In genomic region chr16:53757971-53758609, GRCh38 we compare ENCODE assay signal across 28 cellular contexts. TPM values are rescaled to one million over a fixed set of nuclear protein-coding genes. Genes with fewer than 3 reads are reported as not detected.
DNase-seq lines count a peak whose midpoint lies in the region; ATAC-seq and TF ChIP-seq lines count a peak whose summit lies in the region.
"Had no signal": no experiment of that assay in that cellular context is flagged by ENCODE, and none has a peak within 500 bp of the region (broad histone marks: within the 10 kb centered on the region; RNA-seq: fewer than 3 reads in every experiment).

No MANE protein-coding gene starts in this region.

- DNase-seq in NCI-H146 (lab: John Stamatoyannopoulos, UW) (peak; percentile 20), NCI-H146 treated with DMSO at 0.1 percent for 48 hours (lab: John Stamatoyannopoulos, UW; ENCODE audit: unreplicated experiment) (no peak), NCI-H69 (lab: John Stamatoyannopoulos, UW) (peak; percentile 67), glutamatergic neuron (no peak), progenitor cell of endocrine pancreas (ENCODE audit: low spot score, unreplicated experiment) (no peak), SHP77 (lab: John Stamatoyannopoulos, UW) (no peak), OCI-M2 (lab: John Stamatoyannopoulos, UW; ENCODE audit: unreplicated experiment) (no peak)
- DNase-seq: activated CD4-positive, alpha-beta T cell treated with anti-CD3 and anti-CD28 coated beads for 48 hours; activated CD8-positive, alpha-beta memory T cell treated with anti-CD3 and anti-CD28 coated beads for 24 hours; activated T-cell treated with anti-CD3 and anti-CD28 coated beads for 4 hours; CD4-positive, CD25-positive, alpha-beta regulatory T cell; DND-41; GF-D8; kidney glomerular epithelial cell; mucosa of descending colon; natural killer cell; NCI-H2081 treated with DMSO at 0.1 percent for 48 hours; NCI-H446; Peyer's patch; SHP77 treated with DMSO at 0.1 percent for 48 hours; small intestine; stimulated activated naive CD4-positive, alpha-beta T cell; upper lobe of left lung had no signal

- H3K27me3 Mint-ChIP-seq in glutamatergic neuron (ENCODE audit: unreplicated experiment) (no peaks in the 10 kb centered on the region), progenitor cell of endocrine pancreas (no peaks in the 10 kb centered on the region)
- H3K27me3 Mint-ChIP-seq: activated naive CD4-positive, alpha-beta T cell treated with anti-CD3 and anti-CD28 coated beads, Interleukin-2, amount 50 U/mL, for 24 hours; CD4-positive, CD25-positive, alpha-beta regulatory T cell; IgD-negative memory B cell had no signal

- TF ChIP-seq POLR2A in GM18505 (IDR thresholded peaks at IDR 0.05; ENCODE audit: borderline replicate concordance, extremely low read depth, insufficient read depth, insufficient read length), result no peak

- H3K27ac Mint-ChIP-seq in glutamatergic neuron (ENCODE audit: unreplicated experiment) (peak overlapping the region; percentile 39), progenitor cell of endocrine pancreas (peak overlapping the region; percentile 85)
- H3K27ac Mint-ChIP-seq: activated naive CD4-positive, alpha-beta T cell treated with anti-CD3 and anti-CD28 coated beads, Interleukin-2, amount 50 U/mL, for 24 hours; activated T-helper 2 cell treated with anti-CD3 and anti-CD28 coated beads, Interferon-gamma antibody, Interleukin-2, Interleukin-4, amounts not matched to agents 10 μg/mL and 5 μg/mL and 100 μg/mL, durations not matched to agents 14 hours and 24 hours and 36 hours; natural killer cell had no signal

- H3K4me3 Mint-ChIP-seq in glutamatergic neuron (ENCODE audit: unreplicated experiment) (no peak overlapping the region), progenitor cell of endocrine pancreas (ENCODE audit: low read depth) (no peak overlapping the region)
- H3K4me3 Mint-ChIP-seq: activated naive CD4-positive, alpha-beta T cell treated with anti-CD3 and anti-CD28 coated beads, Interleukin-2, amount 50 U/mL, for 24 hours; CD4-positive, CD25-positive, alpha-beta regulatory T cell; natural killer cell had no signal

- peaks cover 16% of the 10 kb centered on the region for H3K4me1 Mint-ChIP-seq in glutamatergic neuron (ENCODE audit: low read depth, unreplicated experiment)
- peaks cover 56% of the 10 kb centered on the region for H3K4me1 Mint-ChIP-seq in progenitor cell of endocrine pancreas (ENCODE audit: low read depth)

- TF ChIP-seq CTCF in glutamatergic neuron (IDR thresholded peaks at IDR 0.05; ENCODE audit: partially characterized antibody, unreplicated experiment) (no peak), progenitor cell of endocrine pancreas (IDR thresholded peaks at IDR 0.05; ENCODE audit: unreplicated experiment) (no peak)

- ATAC-seq in GM18505 (IDR thresholded peaks at IDR 0.05; ENCODE audit: unreplicated experiment), result no peak
- ATAC-seq: HCT116, mucosa of descending colon had no signal

- H3K9me3 Mint-ChIP-seq in glutamatergic neuron (ENCODE audit: unreplicated experiment), result peaks cover 2% of the 10 kb centered on the region
- H3K9me3 Mint-ChIP-seq in progenitor cell of endocrine pancreas (ENCODE audit: low read depth), result no peaks in the 10 kb centered on the region
- H3K9me3 Mint-ChIP-seq: activated naive CD4-positive, alpha-beta T cell treated with anti-CD3 and anti-CD28 coated beads, Interleukin-2, amount 50 U/mL, for 24 hours; activated T-helper 2 cell treated with anti-CD3 and anti-CD28 coated beads, Interferon-gamma antibody, Interleukin-2, Interleukin-4, amounts not matched to agents 10 μg/mL and 5 μg/mL and 100 μg/mL, durations not matched to agents 14 hours and 24 hours and 36 hours; IgD-negative memory B cell; natural killer cell had no signal

- H3K36me3 Mint-ChIP-seq in glutamatergic neuron (ENCODE audit: unreplicated experiment), result no peaks in the 10 kb centered on the region
- H3K36me3 Mint-ChIP-seq in progenitor cell of endocrine pancreas (ENCODE audit: insufficient read depth), result peaks cover 2% of the 10 kb centered on the region
- H3K36me3 Mint-ChIP-seq: natural killer cell had no signal

RNA-seq across cellular contexts. Expression of gene FTO, which starts 54.1 kb away (rescaled TPM):
- total RNA-seq in glutamatergic neuron (ENCODE audit: unreplicated experiment), result 106 TPM
- 78.7 and 81.7 TPM in 2 replicates for total RNA-seq in progenitor cell of endocrine pancreas

RNA-seq across cellular contexts. Expression of gene RPGRIP1L, which starts 54.4 kb away (rescaled TPM):
- 18.0 TPM for total RNA-seq in glutamatergic neuron (ENCODE audit: unreplicated experiment)
- 19.9 and 21.3 TPM in 2 replicates for total RNA-seq in progenitor cell of endocrine pancreas

Comparison
In these comparisons a context has a peak if more than half of its experiments do, and no peak if none do; other contexts are left out.
1. DNase-seq: peak in NCI-H146 (single experiment) and NCI-H69 (single experiment); none in NCI-H146 treated with DMSO at 0.1 percent for 48 hours (single experiment), glutamatergic neuron (single experiment), progenitor cell of endocrine pancreas (single experiment), SHP77 (0 of 2) and OCI-M2 (single experiment).